ENCODE assay signal across 1 cellular context in genomic region chr17:74454197-74455024, GRCh38.
TF ChIP-seq lines count a peak whose summit lies in the region.

No MANE protein-coding gene starts in this region.

TF ChIP-seq in K562, 482 proteins besides CTCF, POLR2A, EP300 and RAD21 (continued from another document and continues in another):
- TF ChIP-seq CEBPZ (IDR thresholded peaks at IDR 0.05; ENCODE audit: borderline replicate concordance, low read depth, low read length) (no peak), SNRNP70 (optimal IDR thresholded peaks at IDR 0.05; ENCODE audit: low read depth, low read length) (no peak), MBD1 (CRISPR knock-in tag; IDR thresholded peaks at IDR 0.05) (no peak), HDAC8 (tag; IDR thresholded peaks at IDR 0.05) (no peak), KDM5B (IDR thresholded peaks at IDR 0.05; ENCODE audit: insufficient replicate concordance, low read depth, low read length) (peak; percentile 49), PTRF (tag; IDR thresholded peaks at IDR 0.05) (no peak), FOXM1 (IDR thresholded peaks at IDR 0.05; ENCODE audit: low read depth) (no peak), FOXM1 (CRISPR knock-in tag; IDR thresholded peaks at IDR 0.05; ENCODE audit: low read depth) (no peak), ZNF609 (CRISPR knock-in tag; IDR thresholded peaks at IDR 0.05; ENCODE audit: borderline replicate concordance) (no peak), ZBTB5 (IDR thresholded peaks at IDR 0.05) (no peak), RBM22 (IDR thresholded peaks at IDR 0.05; ENCODE audit: low read depth, low read length, poor library complexity, severe bottlenecking) (no peak), JUN (IDR thresholded peaks at IDR 0.05; ENCODE audit: borderline replicate concordance, low read depth, low read length) (no peak), JUN (CRISPR knock-in tag; IDR thresholded peaks at IDR 0.05; ENCODE audit: borderline replicate concordance) (no peak), ZBTB43 (CRISPR knock-in tag; IDR thresholded peaks at IDR 0.05) (no peak), NONO (IDR thresholded peaks at IDR 0.05; ENCODE audit: low read depth in 2 of 2, low read length in 1 of 2) (no peak; a peak in 1 of 4 replicates), ZNF263 (CRISPR knock-in tag; IDR thresholded peaks at IDR 0.05; ENCODE audit: borderline replicate concordance) (no peak), ZNF589 (CRISPR knock-in tag; IDR thresholded peaks at IDR 0.05; ENCODE audit: low read depth) (no peak), TAF9B (IDR thresholded peaks at IDR 0.05; ENCODE audit: partially characterized antibody) (no peak), STAT6 (CRISPR knock-in tag; IDR thresholded peaks at IDR 0.05) (no peak), ZNF282 (CRISPR knock-in tag; IDR thresholded peaks at IDR 0.05) (no peak), TEAD2 (tag; IDR thresholded peaks at IDR 0.05) (no peak), NELFE (IDR thresholded peaks at IDR 0.05; ENCODE audit: insufficient read depth, insufficient read length) (no peak), NR2C1 (IDR thresholded peaks at IDR 0.05) (no peak), NR2C1 (tag; IDR thresholded peaks at IDR 0.05) (no peak), CLOCK (CRISPR knock-in tag; IDR thresholded peaks at IDR 0.05; ENCODE audit: borderline replicate concordance) (no peak), MAX (CRISPR knock-in tag; IDR thresholded peaks at IDR 0.05) (no peak), THRB (CRISPR knock-in tag; conservative IDR thresholded peaks at IDR 0.05) (no peak), ARHGAP35 (IDR thresholded peaks at IDR 0.05; ENCODE audit: partially characterized antibody) (no peak), SRSF7 (optimal IDR thresholded peaks at IDR 0.05; ENCODE audit: low read depth, low read length) (no peak), HEY1 (CRISPR knock-in tag; IDR thresholded peaks at IDR 0.05; ENCODE audit: borderline replicate concordance) (no peak), E2F8 (IDR thresholded peaks at IDR 0.05; ENCODE audit: low read depth, partially characterized antibody) (no peak), ZNF707 (CRISPR knock-in tag; conservative IDR thresholded peaks at IDR 0.05) (no peak), GATAD2B (IDR thresholded peaks at IDR 0.05; ENCODE audit: borderline replicate concordance) (no peak), SPI1 (IDR thresholded peaks at IDR 0.05; ENCODE audit: borderline replicate concordance, low read depth, low read length) (no peak)
